ENCODE assay signal across 7 cellular contexts in the genomic region with DNA sequence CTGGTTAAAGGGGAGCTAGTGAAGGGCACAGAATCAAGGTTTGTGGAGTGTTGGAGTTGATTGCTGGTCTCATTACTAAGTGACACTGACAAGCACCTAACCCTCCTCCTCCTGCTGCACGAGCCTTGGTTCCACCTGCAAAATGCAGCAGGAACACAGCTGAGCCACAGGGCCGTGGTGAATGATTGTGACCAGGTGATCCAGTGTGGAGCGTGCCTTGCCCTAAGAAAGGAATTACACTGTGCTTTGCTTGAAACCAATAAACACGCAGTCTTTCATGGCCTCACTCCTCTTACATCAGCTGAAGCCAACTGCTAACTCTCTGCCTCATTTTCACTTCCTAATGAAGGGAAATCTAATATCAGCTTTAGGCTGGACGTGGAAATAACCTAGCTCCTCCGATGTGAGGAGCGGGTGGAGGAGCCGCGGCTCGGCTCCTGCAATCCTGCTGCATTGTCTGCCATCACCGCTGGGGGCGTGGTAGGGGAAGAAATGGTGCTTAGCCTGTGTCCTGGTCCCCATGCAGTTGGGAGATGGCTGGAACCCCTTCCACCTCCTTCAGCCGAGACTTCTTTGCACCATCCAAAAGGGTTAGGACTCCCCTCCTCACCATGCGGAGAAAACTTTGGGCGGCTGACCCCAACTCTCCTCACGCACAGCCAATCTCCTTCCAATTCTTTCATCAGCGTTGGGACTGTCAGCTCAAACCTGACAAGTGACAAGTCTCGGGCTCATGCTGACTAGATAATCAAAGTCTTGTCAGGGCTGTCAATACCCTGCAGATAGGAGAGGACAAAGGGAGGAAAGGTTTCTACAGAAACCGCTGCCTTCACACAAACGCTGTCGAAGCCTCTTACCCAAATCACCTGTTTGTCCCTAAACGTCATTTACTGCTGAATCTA.
DNase-seq lines count a peak whose midpoint lies in the region; ATAC-seq and TF ChIP-seq lines count a peak whose summit lies in the region.

No MANE protein-coding gene starts in this region.

- H3K36me3 ChIP-seq in kidney epithelial cell (ENCODE audit: control insufficient read depth, insufficient read depth, low read length) = no peaks in the 10 kb centered on the region

- no peaks in the 10 kb centered on the region for H3K27me3 ChIP-seq in kidney epithelial cell (ENCODE audit: control insufficient read depth, insufficient read depth, low read length)

- peak; percentile 76 for TF ChIP-seq CTCF in GM12873 (IDR thresholded peaks at IDR 0.05; ENCODE audit: insufficient read depth, low read depth, low read length, missing control alignments)
- TF ChIP-seq CTCF in astrocyte of the spinal cord (IDR thresholded peaks at IDR 0.05; ENCODE audit: low read depth, low read length) = peak; percentile 53
- peak; percentile 64 for TF ChIP-seq CTCF in kidney epithelial cell (IDR thresholded peaks at IDR 0.05; ENCODE audit: insufficient read depth, low read length, poor library complexity, severe bottlenecking)

- in situ Hi-C loops in astrocyte of the spinal cord (cut with HindIII; ENCODE audit: low sequenced_read_pairs) = no loop called here

- no peak for ATAC-seq in stimulated activated naive CD8-positive, alpha-beta T cell treated with anti-CD3 and anti-CD28 coated beads, Interleukin-15, Interleukin-2, amounts not matched to agents 100 U/mL and 50 U/mL, for 24 hours
- ATAC-seq in GM21825 (IDR thresholded peaks at IDR 0.05; ENCODE audit: unreplicated experiment) = no peak

- H3K4me3 ChIP-seq in astrocyte of the spinal cord (ENCODE audit: low read depth, low read length) (no peak overlapping the region), kidney epithelial cell (ENCODE audit: low read depth, low read length) (no peak overlapping the region)

- peak; percentile 34 for DNase-seq in NCI-H526 treated with DMSO at 0.1 percent for 48 hours (lab: John Stamatoyannopoulos, UW)
- no peak for DNase-seq in astrocyte of the spinal cord (ENCODE audit: low read depth, low spot score)
- no peak for DNase-seq in kidney epithelial cell (ENCODE audit: low read depth)
- DNase-seq in stimulated activated naive CD8-positive, alpha-beta T cell treated with anti-CD3 and anti-CD28 coated beads, Interleukin-15, Interleukin-2, amounts not matched to agents 100 U/mL and 50 U/mL, for 24 hours = peak; percentile 42
- DNase-seq in DMS79 (lab: John Stamatoyannopoulos, UW) = no peak

Comparison
In these comparisons a context has a peak if more than half of its experiments do, and no peak if none do; other contexts are left out.
1. DNase-seq: peak in NCI-H526 treated with DMSO at 0.1 percent for 48 hours (single experiment) and stimulated activated naive CD8-positive, alpha-beta T cell treated with anti-CD3 and anti-CD28 coated beads, Interleukin-15, Interleukin-2, amounts not matched to agents 100 U/mL and 50 U/mL, for 24 hours (single experiment); none in astrocyte of the spinal cord (single experiment), kidney epithelial cell (single experiment) and DMS79 (single experiment).
2. Peak in every context shown above with its lines, with median percentiles within 50 percentile points of each other: CTCF ChIP-seq.